1 cellular context compared by ENCODE assay signal in the genomic region with DNA sequence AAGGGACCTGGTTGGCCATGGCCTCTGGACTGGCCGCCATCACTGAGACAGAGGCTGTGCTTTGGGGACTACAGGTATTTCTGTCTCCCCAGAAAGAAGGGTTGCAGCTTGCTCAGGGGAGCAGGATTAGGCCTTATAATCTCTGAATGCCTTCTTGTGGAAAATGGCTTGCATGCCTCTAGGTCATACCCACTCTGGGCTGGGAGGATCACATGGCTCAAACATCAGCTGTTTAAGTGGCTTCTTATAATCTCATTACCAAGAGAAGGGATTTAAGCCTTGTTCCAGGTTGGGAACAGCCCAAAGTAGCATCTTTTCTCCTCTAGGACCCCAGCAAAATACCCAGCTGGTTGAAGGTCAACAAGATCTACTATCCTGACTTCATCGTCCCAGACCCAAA.
TF ChIP-seq lines count a peak whose summit lies in the region.

No MANE protein-coding gene starts in this region.

TF ChIP-seq in IMR-90, 13 proteins besides CTCF, POLR2A, EP300 and RAD21:
- TF ChIP-seq MAZ (IDR thresholded peaks at IDR 0.05; ENCODE audit: borderline replicate concordance, low read depth, low read length), result no peak
- TF ChIP-seq FOS (IDR thresholded peaks at IDR 0.05; ENCODE audit: low read depth, low read length), result no peak
- no peak for TF ChIP-seq BHLHE40 (IDR thresholded peaks at IDR 0.05; ENCODE audit: low read depth, low read length)
- TF ChIP-seq MAFK (IDR thresholded peaks at IDR 0.05; ENCODE audit: low read depth, low read length), result no peak
- no peak for TF ChIP-seq MXI1 (IDR thresholded peaks at IDR 0.05; ENCODE audit: borderline replicate concordance, low read depth, low read length)
- TF ChIP-seq RFX5 (IDR thresholded peaks at IDR 0.05; ENCODE audit: low read depth, low read length), result no peak
- no peak for TF ChIP-seq CEBPB (IDR thresholded peaks at IDR 0.05; ENCODE audit: low read depth, low read length)
- no peak for TF ChIP-seq CHD1 (IDR thresholded peaks at IDR 0.05; ENCODE audit: low read depth, low read length)
